Comparison of ENCODE assay signal across 2 cellular contexts in the genomic region with DNA sequence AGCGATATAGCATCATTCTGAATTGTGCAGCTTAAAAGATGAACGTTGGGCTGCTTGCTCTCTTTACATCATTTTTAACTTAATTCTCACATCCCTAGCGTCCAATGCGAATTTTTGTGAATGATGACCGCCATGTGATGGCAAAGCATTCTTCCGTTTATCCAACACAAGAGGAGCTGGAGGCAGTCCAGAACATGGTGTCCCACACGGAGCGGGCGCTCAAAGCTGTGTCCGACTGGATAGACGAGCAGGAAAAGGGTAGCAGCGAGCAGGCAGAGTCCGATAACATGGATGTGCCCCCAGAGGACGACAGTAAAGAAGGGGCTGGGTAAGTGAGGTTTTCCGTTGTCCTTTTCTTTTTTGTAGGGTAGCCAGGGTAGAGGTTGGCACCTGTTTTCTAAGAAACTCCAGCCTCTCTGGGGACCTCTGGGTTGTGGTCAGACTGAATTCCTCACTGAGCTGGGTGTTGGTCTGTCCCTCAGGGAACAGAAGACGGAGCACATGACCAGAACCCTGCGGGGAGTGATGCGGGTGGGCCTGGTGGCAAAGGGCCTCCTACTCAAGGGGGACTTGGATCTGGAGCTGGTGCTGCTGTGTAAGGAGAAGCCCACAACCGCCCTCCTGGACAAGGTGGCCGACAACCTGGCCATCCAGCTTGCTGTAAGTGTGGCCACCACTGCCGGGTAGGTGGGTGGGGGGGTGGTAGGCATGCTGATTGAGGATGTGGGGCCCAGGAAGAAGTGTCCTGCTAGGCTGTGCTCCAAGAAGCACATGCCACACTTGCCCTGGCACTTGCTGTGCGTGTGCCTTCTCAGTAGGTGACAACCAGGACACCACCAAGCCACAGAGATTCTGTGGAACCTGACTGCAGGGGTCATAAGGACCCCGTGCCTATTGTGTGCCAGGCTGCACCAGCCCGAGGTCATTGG.
A peak's percentile ranks its signal among the peaks of the same experiment; 100 is the strongest.
TF ChIP-seq lines count a peak whose summit lies in the region.

No MANE protein-coding gene starts in this region.

TF ChIP-seq in HCT116, 20 proteins besides CTCF, POLR2A, EP300 and RAD21:
- TF ChIP-seq ELF1 (IDR thresholded peaks at IDR 0.05; ENCODE audit: borderline replicate concordance, low read depth) (no peak), YY1 (IDR thresholded peaks at IDR 0.05; ENCODE audit: extremely low read depth, insufficient replicate concordance, low read depth, low read length) (no peak), ZNF274 (IDR thresholded peaks at IDR 0.05; ENCODE audit: low read depth, low read length) (no peak), JUND (IDR thresholded peaks at IDR 0.05) (no peak), SP1 (IDR thresholded peaks at IDR 0.05; ENCODE audit: low read depth) (no peak), FOSL1 (IDR thresholded peaks at IDR 0.05; ENCODE audit: low read depth) (no peak), SRF (IDR thresholded peaks at IDR 0.05; ENCODE audit: low read depth) (no peak), SIN3A (IDR thresholded peaks at IDR 0.05; ENCODE audit: low read depth) (no peak), POLR2AphosphoS5 (IDR thresholded peaks at IDR 0.05; ENCODE audit: low read depth, low read length) (no peak), TCF7L2 (IDR thresholded peaks at IDR 0.05; ENCODE audit: borderline replicate concordance, extremely low read depth, insufficient read depth, insufficient read length) (no peak)
- TF ChIP-seq, protein P1, sequence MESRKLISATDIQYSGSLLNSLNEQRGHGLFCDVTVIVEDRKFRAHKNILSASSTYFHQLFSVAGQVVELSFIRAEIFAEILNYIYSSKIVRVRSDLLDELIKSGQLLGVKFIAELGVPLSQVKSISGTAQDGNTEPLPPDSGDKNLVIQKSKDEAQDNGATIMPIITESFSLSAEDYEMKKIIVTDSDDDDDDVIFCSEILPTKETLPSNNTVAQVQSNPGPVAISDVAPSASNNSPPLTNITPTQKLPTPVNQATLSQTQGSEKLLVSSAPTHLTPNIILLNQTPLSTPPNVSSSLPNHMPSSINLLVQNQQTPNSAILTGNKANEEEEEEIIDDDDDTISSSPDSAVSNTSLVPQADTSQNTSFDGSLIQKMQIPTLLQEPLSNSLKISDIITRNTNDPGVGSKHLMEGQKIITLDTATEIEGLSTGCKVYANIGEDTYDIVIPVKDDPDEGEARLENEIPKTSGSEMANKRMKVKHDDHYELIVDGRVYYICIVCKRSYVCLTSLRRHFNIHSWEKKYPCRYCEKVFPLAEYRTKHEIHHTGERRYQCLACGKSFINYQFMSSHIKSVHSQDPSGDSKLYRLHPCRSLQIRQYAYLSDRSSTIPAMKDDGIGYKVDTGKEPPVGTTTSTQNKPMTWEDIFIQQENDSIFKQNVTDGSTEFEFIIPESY (IDR thresholded peaks at IDR 0.05; ENCODE audit: extremely low read depth, insufficient replicate concordance, low read length): no peak
- TF ChIP-seq, protein P2, sequence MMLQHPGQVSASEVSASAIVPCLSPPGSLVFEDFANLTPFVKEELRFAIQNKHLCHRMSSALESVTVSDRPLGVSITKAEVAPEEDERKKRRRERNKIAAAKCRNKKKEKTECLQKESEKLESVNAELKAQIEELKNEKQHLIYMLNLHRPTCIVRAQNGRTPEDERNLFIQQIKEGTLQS (IDR thresholded peaks at IDR 0.05): no peak
TF ChIP-seq in HCT116: peak in this region for 0.

TF ChIP-seq in GM12878, 131 proteins besides CTCF, POLR2A, EP300 and RAD21:
- TF ChIP-seq SUZ12 (IDR thresholded peaks at IDR 0.05; ENCODE audit: unreplicated experiment) (no peak), POLR2AphosphoS5 (IDR thresholded peaks at IDR 0.05; ENCODE audit: low read length) (peak; percentile 54; the same call in 1 of the 2 replicates), BACH1 (IDR thresholded peaks at IDR 0.05; ENCODE audit: borderline replicate concordance) (no peak)
